31 cellular contexts compared by ENCODE assay signal in genomic region chr17:78302478-78302877, GRCh38.
"Had no signal": no experiment of that assay in that cellular context is flagged by ENCODE, and none has a peak within 500 bp of the region (broad histone marks: within the 10 kb centered on the region; RNA-seq: fewer than 3 reads in every experiment).

No MANE protein-coding gene starts in this region.

- H3K9me3 ChIP-seq: adrenal gland, body of pancreas, breast epithelium had no signal

- H3K36me3 ChIP-seq: adrenal gland, brain microvascular endothelial cell, breast epithelium had no signal

- H3K4me1 ChIP-seq: breast epithelium had no signal

- DNase-seq: activated CD4-positive, alpha-beta T cell treated with anti-CD3 and anti-CD28 coated beads for 1 hour; activated CD4-positive, alpha-beta T cell treated with anti-CD3 and anti-CD28 coated beads for 36 hours; activated CD4-positive, alpha-beta T cell treated with anti-CD3 and anti-CD28 coated beads for 48 hours; activated CD4-positive, alpha-beta T cell treated with anti-CD3 and anti-CD28 coated beads, Interleukin-2, amount 10 ng/mL, durations not matched to agents 7 days and 5 days; activated CD4-positive, alpha-beta T cell treated with anti-CD3 and anti-CD28 coated beads, Interleukin-2, amount 50 U/mL, for 48 hours; activated CD4-positive, CD25-positive, alpha-beta regulatory T cell; activated CD8-positive, alpha-beta memory T cell treated with anti-CD3 and anti-CD28 coated beads, Interleukin-2, amount 50 U/mL, for 4 hours; activated CD8-positive, alpha-beta T cell treated with anti-CD3 and anti-CD28 coated beads for 36 hours; activated effector memory CD4-positive, alpha-beta T cell treated with anti-CD3 and anti-CD28 coated beads, Interleukin-2, amount 50 U/mL, for 16 hours; activated gamma-delta T cell treated with Interleukin-2 at 50 U/mL for 16 hours; activated naive CD4-positive, alpha-beta T cell; activated naive CD4-positive, alpha-beta T cell treated with anti-CD3 and anti-CD28 coated beads for 36 hours; activated naive CD4-positive, alpha-beta T cell treated with anti-CD3 and anti-CD28 coated beads, Interleukin-2, amount 50 U/mL, for 16 hours; activated naive CD8-positive, alpha-beta T cell treated with anti-CD3 and anti-CD28 coated beads for 36 hours; activated T-cell treated with anti-CD3 and anti-CD28 coated beads for 4 hours; activated T-cell treated with anti-CD3 and anti-CD28 coated beads, Interleukin-2, amount 50 U/mL, for 1 hour; activated T-cell treated with anti-CD3 and anti-CD28 coated beads, Interleukin-2, amount 50 U/mL, for 4 hours; activated T-cell treated with anti-CD3 and anti-CD28 coated beads, Interleukin-2, amount 50 U/mL, for 72 hours; adrenal gland; amniotic stem cell; aorta; body of pancreas; brain microvascular endothelial cell; central memory CD4-positive, alpha-beta T cell; T-helper 1 cell; T-helper 2 cell; T-helper 9 cell had no signal

- H3K4me3 ChIP-seq: adrenal gland, body of pancreas, breast epithelium had no signal

- FAIRE-seq: astrocyte, TTC549 had no signal

- H3K27ac ChIP-seq: adrenal gland, body of pancreas, brain microvascular endothelial cell, breast epithelium, VCaP had no signal

- H3K27me3 ChIP-seq: adrenal gland, body of pancreas, brain microvascular endothelial cell, breast epithelium had no signal
